32 cellular contexts compared by ENCODE assay signal in genomic region chr20:18971121-18971520, GRCh38.
"Had no signal": no experiment of that assay in that cellular context is flagged by ENCODE, and none has a peak within 500 bp of the region (broad histone marks: within the 10 kb centered on the region; RNA-seq: fewer than 3 reads in every experiment).

No MANE protein-coding gene starts in this region.

- H3K27me3 ChIP-seq: colonic mucosa, esophagus muscularis mucosa, heart right ventricle, neutrophil, sigmoid colon, testis, tibial artery, upper lobe of left lung had no signal

- H3K4me3 Mint-ChIP-seq: central memory CD8-positive, alpha-beta T cell; dendritic cell treated with granulocyte-macrophage colony-stimulating factor and Interleukin-4, amounts not matched to agents 40 ng/mL and 50 ng/mL, for 4 days; immature natural killer cell; memory B cell; naive B cell; natural killer cell treated with Interleukin-12 subunit alpha and Interleukin-12 subunit beta and Interleukin-15 and Interleukin-18, amount 100 ng/mL, for 72 hours; neural crest cell; stimulated activated memory B cell treated with anti-CD40 and anti-IgM and Interleukin-4, amounts not matched to agents 10 μg/mL and 1 μg/mL and 100 μg/mL, for 72 hours had no signal

- H3K27ac Mint-ChIP-seq: dendritic cell treated with granulocyte-macrophage colony-stimulating factor and Interleukin-4, amounts not matched to agents 40 ng/mL and 50 ng/mL, for 4 days; immature natural killer cell; memory B cell; natural killer cell treated with Interleukin-12 subunit alpha and Interleukin-12 subunit beta and Interleukin-15 and Interleukin-18, amount 100 ng/mL, for 72 hours; stimulated activated memory B cell treated with anti-CD40 and anti-IgM and Interleukin-4, amounts not matched to agents 10 μg/mL and 1 μg/mL and 100 μg/mL, for 72 hours had no signal

- H3K27ac ChIP-seq: colonic mucosa, esophagus muscularis mucosa, heart right ventricle, lower lobe of right lung, neutrophil, psoas muscle, sigmoid colon, testis, tibial artery, upper lobe of left lung had no signal

- DNase-seq: colonic mucosa; effector memory CD4-positive, alpha-beta T cell; foreskin melanocyte; glutamatergic neuron; heart right ventricle; hypothalamus; immature natural killer cell; islet precursor cell; left ventricle myocardium superior; lower lobe of right lung; mucosa of descending colon; naive B cell; psoas muscle; right cardiac atrium; sigmoid colon; stimulated activated CD4-positive, alpha-beta T cell treated with anti-CD3 and anti-CD28 coated beads, Interleukin-2, amount 100 ng/mL, for 24 hours; stimulated activated CD4-positive, alpha-beta T cell treated with anti-CD3 and anti-CD28 coated beads, Interleukin-4, amount 100 ng/mL, for 24 hours; stimulated activated naive CD8-positive, alpha-beta T cell treated with anti-CD3 and anti-CD28 coated beads, Interleukin-15, Interleukin-2, amounts not matched to agents 100 U/mL and 50 U/mL, for 24 hours; substantia nigra; testis; tibial artery; upper lobe of left lung had no signal

- H3K4me3 ChIP-seq: colonic mucosa, esophagus muscularis mucosa, heart right ventricle, lower lobe of right lung, mucosa of descending colon, psoas muscle, sigmoid colon, testis, tibial artery, upper lobe of left lung had no signal

- H3K4me1 ChIP-seq: colonic mucosa, lower lobe of right lung, psoas muscle, upper lobe of left lung had no signal

- H3K36me3 ChIP-seq: colonic mucosa, esophagus muscularis mucosa, heart right ventricle, lower lobe of right lung, neutrophil, sigmoid colon, tibial artery, upper lobe of left lung had no signal

- H3K36me3 Mint-ChIP-seq: immature natural killer cell; memory B cell; naive B cell; natural killer cell treated with Interleukin-12 subunit alpha and Interleukin-12 subunit beta and Interleukin-15 and Interleukin-18, amount 100 ng/mL, for 72 hours; stimulated activated memory B cell treated with anti-CD40 and anti-IgM and Interleukin-4, amounts not matched to agents 10 μg/mL and 1 μg/mL and 100 μg/mL, for 72 hours had no signal

- H3K9me3 Mint-ChIP-seq: dendritic cell treated with granulocyte-macrophage colony-stimulating factor and Interleukin-4, amounts not matched to agents 40 ng/mL and 50 ng/mL, for 4 days; neural crest cell; stimulated activated memory B cell treated with anti-CD40 and anti-IgM and Interleukin-4, amounts not matched to agents 10 μg/mL and 1 μg/mL and 100 μg/mL, for 72 hours had no signal

- H3K27me3 Mint-ChIP-seq: dendritic cell treated with granulocyte-macrophage colony-stimulating factor and Interleukin-4, amounts not matched to agents 40 ng/mL and 50 ng/mL, for 4 days had no signal

- H3K4me1 Mint-ChIP-seq: central memory CD8-positive, alpha-beta T cell; immature natural killer cell; memory B cell; naive B cell; neural crest cell; stimulated activated memory B cell treated with anti-CD40 and anti-IgM and Interleukin-4, amounts not matched to agents 10 μg/mL and 1 μg/mL and 100 μg/mL, for 72 hours had no signal

- FAIRE-seq: endothelial cell of umbilical vein, urothelium cell line had no signal

- H3K9me3 ChIP-seq: colonic mucosa, esophagus muscularis mucosa, heart right ventricle, lower lobe of right lung, mucosa of descending colon, neutrophil, psoas muscle, sigmoid colon, testis, tibial artery, upper lobe of left lung had no signal
